In the genomic region with DNA sequence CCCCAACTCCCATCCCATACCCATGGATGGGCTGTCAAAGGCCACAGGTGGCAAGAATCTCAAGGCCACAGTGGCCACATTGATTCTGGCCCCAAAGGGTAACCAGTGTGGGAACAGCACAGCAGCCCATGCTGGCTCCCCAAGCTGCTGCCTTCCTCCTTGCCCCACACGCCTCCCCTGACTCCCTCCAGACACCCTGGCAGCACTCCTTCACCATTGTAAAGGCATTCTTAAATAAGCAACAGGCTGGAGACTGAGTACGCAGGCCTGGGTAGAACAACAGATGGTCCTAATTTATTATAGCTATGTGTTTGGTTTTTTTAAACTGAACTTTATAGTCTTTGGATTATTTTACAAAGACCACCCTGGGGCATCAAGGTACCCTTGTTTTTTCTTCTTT, we compare ENCODE assay signal across 27 cellular contexts.
DNase-seq lines count a peak whose midpoint lies in the region; ATAC-seq and TF ChIP-seq lines count a peak whose summit lies in the region.
"Had no signal": no experiment of that assay in that cellular context is flagged by ENCODE, and none has a peak within 500 bp of the region (broad histone marks: within the 10 kb centered on the region; RNA-seq: fewer than 3 reads in every experiment).

No MANE protein-coding gene starts in this region.

- no peak overlapping the region for H3K9ac ChIP-seq in parathyroid adenoma

- H3K9me3 ChIP-seq in right cardiac atrium (ENCODE audit: control insufficient read depth, low read length): no peaks in the 10 kb centered on the region
- no peaks in the 10 kb centered on the region for H3K9me3 ChIP-seq in parathyroid adenoma (ENCODE audit: control insufficient read depth, low read length)
- H3K9me3 ChIP-seq: colonic mucosa, HAP-1, heart left ventricle, thyroid gland had no signal

- H3K4me2 ChIP-seq in parathyroid adenoma (ENCODE audit: low read length): peak overlapping the region; percentile 20
- H3K4me2 ChIP-seq: PC-9 had no signal

- H3K79me2 ChIP-seq in parathyroid adenoma: peaks cover 57% of the 10 kb centered on the region

- peaks cover 10% of the 10 kb centered on the region for H3K4me1 ChIP-seq in right cardiac atrium (ENCODE audit: control insufficient read depth, insufficient read depth, low read length)
- H3K4me1 ChIP-seq in parathyroid adenoma: peaks cover 47% of the 10 kb centered on the region
- H3K4me1 ChIP-seq: colonic mucosa, thyroid gland had no signal

- H3K36me3 ChIP-seq in parathyroid adenoma (ENCODE audit: control insufficient read depth, insufficient read depth, low read length): no peaks in the 10 kb centered on the region
- H3K36me3 ChIP-seq: colonic mucosa, HAP-1, heart left ventricle, thyroid gland had no signal

- no peak for ATAC-seq in right cardiac atrium
- no peak for ATAC-seq in HG03342 (IDR thresholded peaks at IDR 0.05; ENCODE audit: unreplicated experiment)
- ATAC-seq: CD8-positive, alpha-beta T cell; K562; stimulated activated naive CD8-positive, alpha-beta T cell treated with anti-CD3 and anti-CD28 coated beads, Interleukin-15, Interleukin-2, amounts not matched to agents 100 U/mL and 50 U/mL, for 24 hours; T-helper 17 cell had no signal

- in situ Hi-C loops in KBM-7 (cut with MboI; ENCODE audit: low pct_unique_long_range_greater_than_20kb, low sequenced_read_pairs): no loop called here

- TF ChIP-seq CTCF in parathyroid adenoma (IDR thresholded peaks at IDR 0.05): no peak

- intact Hi-C loops in right cardiac atrium (cut with DNase I): no loop called here

- H3K27me3 ChIP-seq in right cardiac atrium (ENCODE audit: control insufficient read depth, insufficient read depth): no peaks in the 10 kb centered on the region
- H3K27me3 ChIP-seq in parathyroid adenoma (ENCODE audit: control insufficient read depth, insufficient read depth, low read length): no peaks in the 10 kb centered on the region
- H3K27me3 ChIP-seq: colonic mucosa, heart left ventricle, thyroid gland had no signal

- H3K4me3 ChIP-seq in right cardiac atrium (ENCODE audit: low read length): no peak overlapping the region
- no peak overlapping the region for H3K4me3 ChIP-seq in parathyroid adenoma (ENCODE audit: low read depth, low read length)
- H3K4me3 ChIP-seq: colonic mucosa, HAP-1, heart left ventricle, K562, lung, PC-9, thyroid gland had no signal

- WGBS in right cardiac atrium: 87% methylated on average over 2 of the region's 2 CpGs

- H2AFZ ChIP-seq in parathyroid adenoma: no peak overlapping the region
- H2AFZ ChIP-seq: PC-9 had no signal

- DNase-seq in NCI-H2171 treated with DMSO at 0.1 percent for 48 hours (lab: John Stamatoyannopoulos, UW): peak; percentile 54
- DNase-seq in NCI-H2171 (lab: John Stamatoyannopoulos, UW): no peak
- DNase-seq in brain pericyte (ENCODE audit: low read depth, low spot score): peak; percentile 30
- no peak for DNase-seq in right cardiac atrium
- DNase-seq in stimulated activated naive CD4-positive, alpha-beta T cell (lab: John Stamatoyannopoulos, UW): no peak
- DNase-seq in KBM-7: no peak
- DNase-seq: activated CD4-positive, alpha-beta T cell treated with anti-CD3 and anti-CD28 coated beads, Interleukin-2, amount 50 U/mL, for 1 hour; activated CD8-positive, alpha-beta memory T cell treated with anti-CD3 and anti-CD28 coated beads, Interleukin-2, amount 50 U/mL, for 4 hours; activated naive CD8-positive, alpha-beta T cell treated with anti-CD3 and anti-CD28 coated beads, Interleukin-2, amount 10 ng/mL, durations not matched to agents 7 days and 5 days; CD8-positive, alpha-beta T cell; colonic mucosa; DMS53; GF-D8; heart left ventricle; NCI-H146; PC-9; stimulated activated CD4-positive, alpha-beta T cell treated with anti-CD3 and anti-CD28 coated beads, Interleukin-4, amount 100 ng/mL, for 24 hours; stimulated activated naive CD8-positive, alpha-beta T cell treated with anti-CD3 and anti-CD28 coated beads, Interleukin-15, Interleukin-2, amounts not matched to agents 100 U/mL and 50 U/mL, for 24 hours; T-helper 17 cell; thyroid gland had no signal

- peak overlapping the region; percentile 38 for H3K27ac ChIP-seq in right cardiac atrium (ENCODE audit: low read length)
- no peak overlapping the region for H3K27ac ChIP-seq in parathyroid adenoma
- H3K27ac ChIP-seq: 22Rv1, colonic mucosa, PC-9, thyroid gland, VCaP had no signal

Comparison
In these comparisons a context has a peak if more than half of its experiments do, and no peak if none do; other contexts are left out.
1. DNase-seq: peak in NCI-H2171 treated with DMSO at 0.1 percent for 48 hours (single experiment) and brain pericyte (single experiment); none in NCI-H2171 (single experiment), right cardiac atrium (0 of 3), stimulated activated naive CD4-positive, alpha-beta T cell (0 of 6) and KBM-7 (single experiment).